ENCODE assay signal across 8 cellular contexts in genomic region chr18:47150029-47150823, GRCh38. TPM values are rescaled to one million over a fixed set of nuclear protein-coding genes. Genes with fewer than 3 reads are reported as not detected.
DNase-seq lines count a peak whose midpoint lies in the region; ATAC-seq and TF ChIP-seq lines count a peak whose summit lies in the region.

TSS of gene HDHD2 (minus strand) at chr18:47150500. CDS start at chr18:47136439, 14,061 bp downstream.

- peak within 1 kb of the TSS; percentile 95 for H3K4me3 Mint-ChIP-seq in activated T-helper 1 cell treated with anti-CD3 and anti-CD28 coated beads, Interleukin-12 subunit alpha, Interleukin-12 subunit beta, Interleukin-2, Interleukin-4 antibody, amounts not matched to agents 30 ng/mL and 10 ng/mL and 1 ng/mL, durations not matched to agents 14 hours and 24 hours and 36 hours
- H3K4me3 Mint-ChIP-seq in naive thymus-derived CD4-positive, alpha-beta T cell, result peak within 1 kb of the TSS; percentile 93 to 99 (median 98)
- H3K4me3 Mint-ChIP-seq in stimulated activated naive B cell treated with anti-CD40 and anti-IgM and Interleukin-4, amounts not matched to agents 10 μg/mL and 1 μg/mL and 100 μg/mL, for 72 hours, result peak within 1 kb of the TSS; percentile 96 to 97

- H3K27me3 ChIP-seq in naive thymus-derived CD4-positive, alpha-beta T cell (ENCODE audit: control insufficient read depth in 2 of 2, insufficient read depth in 2 of 2, low read length in 2 of 2), result no peaks in the 10 kb centered on the region

- POLR2A ChIA-PET in naive thymus-derived CD4-positive, alpha-beta T cell (lab: Charles Lee), result interaction anchor here (0.7 to 1.9 kb wide), 7 partner anchors 9 to 780 kb away, joined by 3 to 10 read pairs (median 4); partner anchors contain the start of genes KATNAL2, PIAS2 and SMAD2

- peaks cover 18 to 24% of the 10 kb centered on the region in 2 donors for H3K4me1 ChIP-seq in naive thymus-derived CD4-positive, alpha-beta T cell (ENCODE audit: control insufficient read depth in 2 of 2, insufficient read depth in 2 of 2, low read length in 2 of 2)

- H3K27ac ChIP-seq in naive thymus-derived CD4-positive, alpha-beta T cell (ENCODE audit: low read depth, low read length), result peak within 1 kb of the TSS; percentile 83

- peak; percentile 90 for ATAC-seq in GM21576 (IDR thresholded peaks at IDR 0.05; ENCODE audit: unreplicated experiment)
- ATAC-seq in naive thymus-derived CD4-positive, alpha-beta T cell, result peak; percentile 86
- peak; percentile 89 for ATAC-seq in stimulated activated naive B cell treated with anti-CD40 and anti-IgM and Interleukin-4, amounts not matched to agents 10 μg/mL and 1 μg/mL and 100 μg/mL, for 72 hours (replicated peaks)

- intact Hi-C loops in activated T-helper 1 cell treated with anti-CD3 and anti-CD28 coated beads, Interleukin-12 subunit alpha, Interleukin-12 subunit beta, Interleukin-2, Interleukin-4 antibody, amounts not matched to agents 30 ng/mL and 10 ng/mL and 1 ng/mL, durations not matched to agents 14 hours and 24 hours and 36 hours (cut with micrococcal nuclease), result loop anchor here (1.0 kb wide), 2 partner anchors 26 to 30 kb away; partner anchors contain the start of gene IER3IP1
- intact Hi-C loops in naive thymus-derived CD4-positive, alpha-beta T cell (cut with micrococcal nuclease), result loop anchor here (1.0 to 10.0 kb wide), 6 partner anchors 25 to 1183 kb away; partner anchors contain the start of genes SMAD2 (in 2 of the 2), EPG5 (in 1 of the 2), IER3IP1 (in 1 of the 2) and KATNAL2 (in 1 of the 2)

- peak within 1 kb of the TSS; percentile 95 for H3K27ac Mint-ChIP-seq in activated T-helper 1 cell treated with anti-CD3 and anti-CD28 coated beads, Interleukin-12 subunit alpha, Interleukin-12 subunit beta, Interleukin-2, Interleukin-4 antibody, amounts not matched to agents 30 ng/mL and 10 ng/mL and 1 ng/mL, durations not matched to agents 14 hours and 24 hours and 36 hours
- peak within 1 kb of the TSS; percentile 96 to 100 (median 97) for H3K27ac Mint-ChIP-seq in naive thymus-derived CD4-positive, alpha-beta T cell
- H3K27ac Mint-ChIP-seq in stimulated activated naive B cell treated with anti-CD40 and anti-IgM and Interleukin-4, amounts not matched to agents 10 μg/mL and 1 μg/mL and 100 μg/mL, for 72 hours, result peak within 1 kb of the TSS; percentile 95

- TF ChIP-seq EP300 in Ishikawa (IDR thresholded peaks at IDR 0.05; ENCODE audit: borderline replicate concordance), result no peak

- no peaks in the 10 kb centered on the region for H3K27me3 Mint-ChIP-seq in activated T-helper 1 cell treated with anti-CD3 and anti-CD28 coated beads, Interleukin-12 subunit alpha, Interleukin-12 subunit beta, Interleukin-2, Interleukin-4 antibody, amounts not matched to agents 30 ng/mL and 10 ng/mL and 1 ng/mL, durations not matched to agents 14 hours and 24 hours and 36 hours (ENCODE audit: insufficient read depth)
- no peaks in the 10 kb centered on the region for H3K27me3 Mint-ChIP-seq in naive thymus-derived CD4-positive, alpha-beta T cell
- no peaks in the 10 kb centered on the region for H3K27me3 Mint-ChIP-seq in stimulated activated naive B cell treated with anti-CD40 and anti-IgM and Interleukin-4, amounts not matched to agents 10 μg/mL and 1 μg/mL and 100 μg/mL, for 72 hours

- H3K4me3 ChIP-seq in naive thymus-derived CD4-positive, alpha-beta T cell (ENCODE audit: low read length), result peak within 1 kb of the TSS; percentile 88

- H3K36me3 ChIP-seq in naive thymus-derived CD4-positive, alpha-beta T cell (ENCODE audit: control insufficient read depth in 2 of 3, insufficient read depth in 3 of 3, low read length in 3 of 3), result peaks cover 0 to 8% (median 6%) of the 10 kb centered on the region in 3 experiments

- CTCF ChIA-PET in naive thymus-derived CD4-positive, alpha-beta T cell (lab: Charles Lee), result interaction anchor here (0.6 to 1.0 kb wide), 4 partner anchors 36 to 54 kb away, joined by 3 read pairs; no protein-coding TSS in a partner anchor

- H3K36me3 Mint-ChIP-seq in activated T-helper 1 cell treated with anti-CD3 and anti-CD28 coated beads, Interleukin-12 subunit alpha, Interleukin-12 subunit beta, Interleukin-2, Interleukin-4 antibody, amounts not matched to agents 30 ng/mL and 10 ng/mL and 1 ng/mL, durations not matched to agents 14 hours and 24 hours and 36 hours (ENCODE audit: low read depth), result peaks cover 18% of the 10 kb centered on the region
- H3K36me3 Mint-ChIP-seq in naive thymus-derived CD4-positive, alpha-beta T cell, result peaks cover 0 to 17% (median 6%) of the 10 kb centered on the region in 5 donors
- peaks cover 4 to 30% of the 10 kb centered on the region in 2 donors for H3K36me3 Mint-ChIP-seq in stimulated activated naive B cell treated with anti-CD40 and anti-IgM and Interleukin-4, amounts not matched to agents 10 μg/mL and 1 μg/mL and 100 μg/mL, for 72 hours

- DNase-seq in DMS53 treated with DMSO at 0.1 percent for 48 hours (lab: John Stamatoyannopoulos, UW; ENCODE audit: unreplicated experiment) (peak; percentile 90), RPMI7951 (ENCODE audit: low read depth) (peak; percentile 77), fibroblast of gingiva (ENCODE audit: low read depth) (peak; percentile 77)
- DNase-seq in activated T-helper 1 cell treated with anti-CD3 and anti-CD28 coated beads, Interleukin-12 subunit alpha, Interleukin-12 subunit beta, Interleukin-2, Interleukin-4 antibody, amounts not matched to agents 30 ng/mL and 10 ng/mL and 1 ng/mL, durations not matched to agents 14 hours and 24 hours and 36 hours (ENCODE audit: low spot score), result peak; percentile 77
- DNase-seq in naive thymus-derived CD4-positive, alpha-beta T cell, result peak; percentile 52 to 90 (median 66)
- peak; percentile 78 for DNase-seq in stimulated activated naive B cell treated with anti-CD40 and anti-IgM and Interleukin-4, amounts not matched to agents 10 μg/mL and 1 μg/mL and 100 μg/mL, for 72 hours

- H3K4me1 Mint-ChIP-seq in activated T-helper 1 cell treated with anti-CD3 and anti-CD28 coated beads, Interleukin-12 subunit alpha, Interleukin-12 subunit beta, Interleukin-2, Interleukin-4 antibody, amounts not matched to agents 30 ng/mL and 10 ng/mL and 1 ng/mL, durations not matched to agents 14 hours and 24 hours and 36 hours (ENCODE audit: low read depth), result peaks cover 35% of the 10 kb centered on the region
- peaks cover 28 to 64% (median 57%) of the 10 kb centered on the region in 7 donors for H3K4me1 Mint-ChIP-seq in naive thymus-derived CD4-positive, alpha-beta T cell
- H3K4me1 Mint-ChIP-seq in stimulated activated naive B cell treated with anti-CD40 and anti-IgM and Interleukin-4, amounts not matched to agents 10 μg/mL and 1 μg/mL and 100 μg/mL, for 72 hours, result peaks cover 24 to 37% of the 10 kb centered on the region in 2 donors

- no peaks in the 10 kb centered on the region for H3K9me3 ChIP-seq in naive thymus-derived CD4-positive, alpha-beta T cell (ENCODE audit: control insufficient read depth in 2 of 3, low read length in 3 of 3)

- H3K9me3 Mint-ChIP-seq in activated T-helper 1 cell treated with anti-CD3 and anti-CD28 coated beads, Interleukin-12 subunit alpha, Interleukin-12 subunit beta, Interleukin-2, Interleukin-4 antibody, amounts not matched to agents 30 ng/mL and 10 ng/mL and 1 ng/mL, durations not matched to agents 14 hours and 24 hours and 36 hours, result no peaks in the 10 kb centered on the region
- H3K9me3 Mint-ChIP-seq in naive thymus-derived CD4-positive, alpha-beta T cell, result peaks cover 0 to 2% (median 0%) of the 10 kb centered on the region in 11 donors
- no peaks in the 10 kb centered on the region for H3K9me3 Mint-ChIP-seq in stimulated activated naive B cell treated with anti-CD40 and anti-IgM and Interleukin-4, amounts not matched to agents 10 μg/mL and 1 μg/mL and 100 μg/mL, for 72 hours

- no peak for TF ChIP-seq RAD21 in Ishikawa (IDR thresholded peaks at IDR 0.05; ENCODE audit: low read depth)

TF ChIP-seq in Ishikawa, 13 proteins besides CTCF, POLR2A, EP300 and RAD21 (continues in another document):
- TF ChIP-seq USF1 (IDR thresholded peaks at IDR 0.05) (peak; percentile 2; the same call in 1 of the 2 replicates), CEBPB (IDR thresholded peaks at IDR 0.05) (no peak), FOXM1 (IDR thresholded peaks at IDR 0.05; ENCODE audit: borderline replicate concordance, low read depth) (no peak)
- TF ChIP-seq, protein P1, sequence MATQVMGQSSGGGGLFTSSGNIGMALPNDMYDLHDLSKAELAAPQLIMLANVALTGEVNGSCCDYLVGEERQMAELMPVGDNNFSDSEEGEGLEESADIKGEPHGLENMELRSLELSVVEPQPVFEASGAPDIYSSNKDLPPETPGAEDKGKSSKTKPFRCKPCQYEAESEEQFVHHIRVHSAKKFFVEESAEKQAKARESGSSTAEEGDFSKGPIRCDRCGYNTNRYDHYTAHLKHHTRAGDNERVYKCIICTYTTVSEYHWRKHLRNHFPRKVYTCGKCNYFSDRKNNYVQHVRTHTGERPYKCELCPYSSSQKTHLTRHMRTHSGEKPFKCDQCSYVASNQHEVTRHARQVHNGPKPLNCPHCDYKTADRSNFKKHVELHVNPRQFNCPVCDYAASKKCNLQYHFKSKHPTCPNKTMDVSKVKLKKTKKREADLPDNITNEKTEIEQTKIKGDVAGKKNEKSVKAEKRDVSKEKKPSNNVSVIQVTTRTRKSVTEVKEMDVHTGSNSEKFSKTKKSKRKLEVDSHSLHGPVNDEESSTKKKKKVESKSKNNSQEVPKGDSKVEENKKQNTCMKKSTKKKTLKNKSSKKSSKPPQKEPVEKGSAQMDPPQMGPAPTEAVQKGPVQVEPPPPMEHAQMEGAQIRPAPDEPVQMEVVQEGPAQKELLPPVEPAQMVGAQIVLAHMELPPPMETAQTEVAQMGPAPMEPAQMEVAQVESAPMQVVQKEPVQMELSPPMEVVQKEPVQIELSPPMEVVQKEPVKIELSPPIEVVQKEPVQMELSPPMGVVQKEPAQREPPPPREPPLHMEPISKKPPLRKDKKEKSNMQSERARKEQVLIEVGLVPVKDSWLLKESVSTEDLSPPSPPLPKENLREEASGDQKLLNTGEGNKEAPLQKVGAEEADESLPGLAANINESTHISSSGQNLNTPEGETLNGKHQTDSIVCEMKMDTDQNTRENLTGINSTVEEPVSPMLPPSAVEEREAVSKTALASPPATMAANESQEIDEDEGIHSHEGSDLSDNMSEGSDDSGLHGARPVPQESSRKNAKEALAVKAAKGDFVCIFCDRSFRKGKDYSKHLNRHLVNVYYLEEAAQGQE (IDR thresholded peaks at IDR 0.05; ENCODE audit: low read depth), result no peak

RNA-seq across cellular contexts. Expression of gene HDHD2, which starts in this region (rescaled TPM):
- 15.1 and 16.8 TPM in 2 replicates for total RNA-seq in RPMI7951 (2014; rRNA removed; shearing (Covaris generic))
- total RNA-seq in activated T-helper 1 cell treated with anti-CD3 and anti-CD28 coated beads, Interleukin-12 subunit alpha, Interleukin-12 subunit beta, Interleukin-2, Interleukin-4 antibody, amounts not matched to agents 30 ng/mL and 10 ng/mL and 1 ng/mL, durations not matched to agents 14 hours and 24 hours and 36 hours, result 36.8 and 39.4 TPM in 2 replicates
- 10 to 100 TPM; 22.7 to 45.7 (median 38.0) TPM for total RNA-seq in naive thymus-derived CD4-positive, alpha-beta T cell
- polyA plus RNA-seq in naive thymus-derived CD4-positive, alpha-beta T cell, result 10 to 100 TPM; 45.6 to 58.7 TPM

Comparison
In these comparisons a context has a peak if more than half of its experiments do, and no peak if none do; other contexts are left out.
1. Peak in every context shown above with its lines: DNase-seq, ATAC-seq, H3K4me3 ChIP-seq and H3K27ac ChIP-seq.